ENCODE assay signal across 1 cellular context in the genomic region with DNA sequence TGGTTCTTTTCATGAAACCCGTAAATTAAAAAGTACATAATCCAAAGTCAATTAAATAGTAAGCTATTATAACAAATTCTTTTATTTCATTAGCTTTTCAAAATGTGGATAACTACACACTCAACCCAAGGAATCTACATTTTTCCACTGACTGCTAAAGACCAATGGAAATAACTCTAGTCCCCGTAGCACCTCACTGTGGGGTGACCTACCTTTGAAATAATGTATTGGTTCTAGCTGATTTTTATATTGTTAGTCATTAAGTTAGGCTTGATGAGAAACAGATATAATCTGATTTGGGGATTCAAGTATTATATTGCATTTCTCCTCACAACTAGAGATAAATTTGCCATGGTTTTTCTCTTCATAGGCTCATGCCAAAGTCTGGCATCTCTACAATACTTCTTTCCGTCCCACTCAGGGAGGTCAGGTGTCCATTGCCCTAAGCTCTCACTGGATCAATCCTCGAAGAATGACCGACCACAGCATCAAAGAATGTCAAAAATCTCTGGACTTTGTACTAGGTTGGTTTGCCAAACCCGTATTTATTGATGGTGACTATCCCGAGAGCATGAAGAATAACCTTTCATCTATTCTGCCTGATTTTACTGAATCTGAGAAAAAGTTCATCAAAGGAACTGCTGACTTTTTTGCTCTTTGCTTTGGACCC.
TF ChIP-seq lines count a peak whose summit lies in the region.

No MANE protein-coding gene starts in this region.

TF ChIP-seq in HepG2, 621 proteins besides CTCF, POLR2A, EP300 and RAD21 (continued from another document and continues in another):
- TF ChIP-seq ISL2 (CRISPR knock-in tag; IDR thresholded peaks at IDR 0.05) (0 out of 2 replicates have a peak, but pooled peaks have one; percentile 29), CCAR2 (optimal IDR thresholded peaks at IDR 0.05; ENCODE audit: low read depth, low read length) (no peak), GZF1 (CRISPR knock-in tag; IDR thresholded peaks at IDR 0.05) (peak; percentile 88; the same call in 1 of the 2 replicates), ZNF75D (CRISPR knock-in tag; IDR thresholded peaks at IDR 0.05; ENCODE audit: borderline replicate concordance) (no peak), NCOR1 (IDR thresholded peaks at IDR 0.05; ENCODE audit: borderline replicate concordance, low read length) (peak; percentile 69; the same call in 1 of the 2 replicates), NR2F6 (IDR thresholded peaks at IDR 0.05) (no peak), NR2F6 (CRISPR knock-in tag; IDR thresholded peaks at IDR 0.05) (no peak), ZMYM4 (CRISPR knock-in tag; IDR thresholded peaks at IDR 0.05) (peak; percentile 48; the same call in 1 of the 2 replicates), TOPORS (CRISPR knock-in tag; IDR thresholded peaks at IDR 0.05) (no peak), ZNF326 (CRISPR knock-in tag; IDR thresholded peaks at IDR 0.05; ENCODE audit: borderline replicate concordance) (no peak), TEAD3 (CRISPR knock-in tag; optimal IDR thresholded peaks at IDR 0.05; ENCODE audit: borderline replicate concordance) (peak; percentile 58), ZFP1 (CRISPR knock-in tag; IDR thresholded peaks at IDR 0.05) (no peak), TBX3 (IDR thresholded peaks at IDR 0.05; ENCODE audit: borderline replicate concordance) (no peak), HNF4A (CRISPR knock-in tag; IDR thresholded peaks at IDR 0.05) (peak; percentile 71), HNF4G (IDR thresholded peaks at IDR 0.05; ENCODE audit: borderline replicate concordance, low read depth, low read length) (peak; percentile 50; the same call in 1 of the 2 replicates), HNF4G (CRISPR knock-in tag; IDR thresholded peaks at IDR 0.05; ENCODE audit: borderline replicate concordance, low read depth) (no peak), NCOA2 (CRISPR knock-in tag; IDR thresholded peaks at IDR 0.05) (0 out of 2 replicates have a peak, but pooled peaks have one; percentile 27), EHMT2 (IDR thresholded peaks at IDR 0.05; ENCODE audit: borderline replicate concordance, low read depth, low read length) (peak; percentile 75; the same call in 1 of the 2 replicates), MED1 (CRISPR knock-in tag; IDR thresholded peaks at IDR 0.05) (0 out of 2 replicates have a peak, but pooled peaks have one; percentile 20), ZNF549 (CRISPR knock-in tag; IDR thresholded peaks at IDR 0.05) (no peak)
- TF ChIP-seq, protein P1, sequence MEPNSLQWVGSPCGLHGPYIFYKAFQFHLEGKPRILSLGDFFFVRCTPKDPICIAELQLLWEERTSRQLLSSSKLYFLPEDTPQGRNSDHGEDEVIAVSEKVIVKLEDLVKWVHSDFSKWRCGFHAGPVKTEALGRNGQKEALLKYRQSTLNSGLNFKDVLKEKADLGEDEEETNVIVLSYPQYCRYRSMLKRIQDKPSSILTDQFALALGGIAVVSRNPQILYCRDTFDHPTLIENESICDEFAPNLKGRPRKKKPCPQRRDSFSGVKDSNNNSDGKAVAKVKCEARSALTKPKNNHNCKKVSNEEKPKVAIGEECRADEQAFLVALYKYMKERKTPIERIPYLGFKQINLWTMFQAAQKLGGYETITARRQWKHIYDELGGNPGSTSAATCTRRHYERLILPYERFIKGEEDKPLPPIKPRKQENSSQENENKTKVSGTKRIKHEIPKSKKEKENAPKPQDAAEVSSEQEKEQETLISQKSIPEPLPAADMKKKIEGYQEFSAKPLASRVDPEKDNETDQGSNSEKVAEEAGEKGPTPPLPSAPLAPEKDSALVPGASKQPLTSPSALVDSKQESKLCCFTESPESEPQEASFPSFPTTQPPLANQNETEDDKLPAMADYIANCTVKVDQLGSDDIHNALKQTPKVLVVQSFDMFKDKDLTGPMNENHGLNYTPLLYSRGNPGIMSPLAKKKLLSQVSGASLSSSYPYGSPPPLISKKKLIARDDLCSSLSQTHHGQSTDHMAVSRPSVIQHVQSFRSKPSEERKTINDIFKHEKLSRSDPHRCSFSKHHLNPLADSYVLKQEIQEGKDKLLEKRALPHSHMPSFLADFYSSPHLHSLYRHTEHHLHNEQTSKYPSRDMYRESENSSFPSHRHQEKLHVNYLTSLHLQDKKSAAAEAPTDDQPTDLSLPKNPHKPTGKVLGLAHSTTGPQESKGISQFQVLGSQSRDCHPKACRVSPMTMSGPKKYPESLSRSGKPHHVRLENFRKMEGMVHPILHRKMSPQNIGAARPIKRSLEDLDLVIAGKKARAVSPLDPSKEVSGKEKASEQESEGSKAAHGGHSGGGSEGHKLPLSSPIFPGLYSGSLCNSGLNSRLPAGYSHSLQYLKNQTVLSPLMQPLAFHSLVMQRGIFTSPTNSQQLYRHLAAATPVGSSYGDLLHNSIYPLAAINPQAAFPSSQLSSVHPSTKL (CRISPR knock-in tag; IDR thresholded peaks at IDR 0.05), result peak; percentile 31; the same call in 1 of the 2 replicates
- TF ChIP-seq, protein P2, sequence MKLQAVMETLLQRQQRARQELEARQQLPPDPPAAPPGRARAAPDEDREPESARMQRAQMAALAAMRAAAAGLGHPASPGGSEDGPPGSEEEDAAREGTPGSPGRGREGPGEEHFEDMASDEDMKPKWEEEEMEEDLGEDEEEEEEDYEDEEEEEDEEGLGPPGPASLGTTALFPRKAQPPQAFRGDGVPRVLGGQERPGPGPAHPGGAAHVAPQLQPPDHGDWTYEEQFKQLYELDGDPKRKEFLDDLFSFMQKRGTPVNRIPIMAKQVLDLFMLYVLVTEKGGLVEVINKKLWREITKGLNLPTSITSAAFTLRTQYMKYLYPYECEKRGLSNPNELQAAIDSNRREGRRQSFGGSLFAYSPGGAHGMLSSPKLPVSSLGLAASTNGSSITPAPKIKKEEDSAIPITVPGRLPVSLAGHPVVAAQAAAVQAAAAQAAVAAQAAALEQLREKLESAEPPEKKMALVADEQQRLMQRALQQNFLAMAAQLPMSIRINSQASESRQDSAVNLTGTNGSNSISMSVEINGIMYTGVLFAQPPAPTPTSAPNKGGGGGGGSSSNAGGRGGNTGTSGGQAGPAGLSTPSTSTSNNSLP (IDR thresholded peaks at IDR 0.05; ENCODE audit: low read depth, low read length), result 0 out of 2 replicates have a peak, but pooled peaks have one; percentile 25
- TF ChIP-seq, protein P3, sequence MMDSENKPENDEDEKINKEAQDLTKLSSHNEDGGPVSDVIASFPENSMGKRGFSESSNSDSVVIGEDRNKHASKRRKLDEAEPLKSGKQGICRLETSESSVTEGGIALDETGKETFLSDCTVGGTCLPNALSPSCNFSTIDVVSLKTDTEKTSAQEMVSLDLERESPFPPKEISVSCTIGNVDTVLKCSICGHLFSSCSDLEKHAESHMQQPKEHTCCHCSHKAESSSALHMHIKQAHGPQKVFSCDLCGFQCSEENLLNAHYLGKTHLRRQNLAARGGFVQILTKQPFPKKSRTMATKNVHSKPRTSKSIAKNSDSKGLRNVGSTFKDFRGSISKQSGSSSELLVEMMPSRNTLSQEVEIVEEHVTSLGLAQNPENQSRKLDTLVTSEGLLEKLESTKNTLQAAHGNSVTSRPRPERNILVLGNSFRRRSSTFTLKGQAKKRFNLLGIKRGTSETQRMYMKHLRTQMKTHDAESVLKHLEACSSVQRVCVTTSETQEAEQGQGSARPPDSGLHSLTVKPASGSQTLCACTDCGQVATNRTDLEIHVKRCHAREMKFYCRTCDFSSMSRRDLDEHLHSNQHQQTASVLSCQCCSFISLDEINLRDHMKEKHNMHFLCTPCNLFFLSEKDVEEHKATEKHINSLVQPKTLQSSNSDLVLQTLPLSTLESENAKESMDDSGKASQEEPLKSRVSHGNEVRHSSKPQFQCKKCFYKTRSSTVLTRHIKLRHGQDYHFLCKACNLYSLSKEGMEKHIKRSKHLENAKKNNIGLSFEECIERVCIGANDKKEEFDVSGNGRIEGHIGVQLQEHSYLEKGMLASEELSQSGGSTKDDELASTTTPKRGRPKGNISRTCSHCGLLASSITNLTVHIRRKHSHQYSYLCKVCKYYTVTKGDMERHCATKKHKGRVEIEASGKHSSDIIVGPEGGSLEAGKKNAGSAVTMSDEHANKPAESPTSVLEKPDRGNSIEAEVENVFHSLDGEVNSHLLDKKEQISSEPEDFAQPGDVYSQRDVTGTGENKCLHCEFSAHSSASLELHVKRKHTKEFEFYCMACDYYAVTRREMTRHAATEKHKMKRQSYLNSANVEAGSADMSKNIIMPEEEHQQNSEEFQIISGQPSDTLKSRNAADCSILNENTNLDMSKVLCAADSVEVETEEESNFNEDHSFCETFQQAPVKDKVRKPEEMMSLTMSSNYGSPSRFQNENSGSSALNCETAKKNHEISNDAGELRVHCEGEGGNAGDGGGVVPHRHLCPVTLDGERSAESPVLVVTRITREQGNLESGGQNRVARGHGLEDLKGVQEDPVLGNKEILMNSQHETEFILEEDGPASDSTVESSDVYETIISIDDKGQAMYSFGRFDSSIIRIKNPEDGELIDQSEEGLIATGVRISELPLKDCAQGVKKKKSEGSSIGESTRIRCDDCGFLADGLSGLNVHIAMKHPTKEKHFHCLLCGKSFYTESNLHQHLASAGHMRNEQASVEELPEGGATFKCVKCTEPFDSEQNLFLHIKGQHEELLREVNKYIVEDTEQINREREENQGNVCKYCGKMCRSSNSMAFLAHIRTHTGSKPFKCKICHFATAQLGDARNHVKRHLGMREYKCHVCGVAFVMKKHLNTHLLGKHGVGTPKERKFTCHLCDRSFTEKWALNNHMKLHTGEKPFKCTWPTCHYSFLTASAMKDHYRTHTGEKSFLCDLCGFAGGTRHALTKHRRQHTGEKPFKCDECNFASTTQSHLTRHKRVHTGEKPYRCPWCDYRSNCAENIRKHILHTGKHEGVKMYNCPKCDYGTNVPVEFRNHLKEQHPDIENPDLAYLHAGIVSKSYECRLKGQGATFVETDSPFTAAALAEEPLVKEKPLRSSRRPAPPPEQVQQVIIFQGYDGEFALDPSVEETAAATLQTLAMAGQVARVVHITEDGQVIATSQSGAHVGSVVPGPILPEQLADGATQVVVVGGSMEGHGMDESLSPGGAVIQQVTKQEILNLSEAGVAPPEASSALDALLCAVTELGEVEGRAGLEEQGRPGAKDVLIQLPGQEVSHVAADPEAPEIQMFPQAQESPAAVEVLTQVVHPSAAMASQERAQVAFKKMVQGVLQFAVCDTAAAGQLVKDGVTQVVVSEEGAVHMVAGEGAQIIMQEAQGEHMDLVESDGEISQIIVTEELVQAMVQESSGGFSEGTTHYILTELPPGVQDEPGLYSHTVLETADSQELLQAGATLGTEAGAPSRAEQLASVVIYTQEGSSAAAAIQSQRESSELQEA (CRISPR knock-in tag; IDR thresholded peaks at IDR 0.05; ENCODE audit: not compliant biosample characterization), result no peak
- TF ChIP-seq, protein P4, sequence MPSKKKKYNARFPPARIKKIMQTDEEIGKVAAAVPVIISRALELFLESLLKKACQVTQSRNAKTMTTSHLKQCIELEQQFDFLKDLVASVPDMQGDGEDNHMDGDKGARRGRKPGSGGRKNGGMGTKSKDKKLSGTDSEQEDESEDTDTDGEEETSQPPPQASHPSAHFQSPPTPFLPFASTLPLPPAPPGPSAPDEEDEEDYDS (CRISPR knock-in tag; IDR thresholded peaks at IDR 0.05), result no peak
- TF ChIP-seq, protein P5, sequence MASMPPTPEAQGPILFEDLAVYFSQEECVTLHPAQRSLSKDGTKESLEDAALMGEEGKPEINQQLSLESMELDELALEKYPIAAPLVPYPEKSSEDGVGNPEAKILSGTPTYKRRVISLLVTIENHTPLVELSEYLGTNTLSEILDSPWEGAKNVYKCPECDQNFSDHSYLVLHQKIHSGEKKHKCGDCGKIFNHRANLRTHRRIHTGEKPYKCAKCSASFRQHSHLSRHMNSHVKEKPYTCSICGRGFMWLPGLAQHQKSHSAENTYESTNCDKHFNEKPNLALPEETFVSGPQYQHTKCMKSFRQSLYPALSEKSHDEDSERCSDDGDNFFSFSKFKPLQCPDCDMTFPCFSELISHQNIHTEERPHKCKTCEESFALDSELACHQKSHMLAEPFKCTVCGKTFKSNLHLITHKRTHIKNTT (CRISPR knock-in tag; IDR thresholded peaks at IDR 0.05), result no peak
- TF ChIP-seq, protein P6, sequence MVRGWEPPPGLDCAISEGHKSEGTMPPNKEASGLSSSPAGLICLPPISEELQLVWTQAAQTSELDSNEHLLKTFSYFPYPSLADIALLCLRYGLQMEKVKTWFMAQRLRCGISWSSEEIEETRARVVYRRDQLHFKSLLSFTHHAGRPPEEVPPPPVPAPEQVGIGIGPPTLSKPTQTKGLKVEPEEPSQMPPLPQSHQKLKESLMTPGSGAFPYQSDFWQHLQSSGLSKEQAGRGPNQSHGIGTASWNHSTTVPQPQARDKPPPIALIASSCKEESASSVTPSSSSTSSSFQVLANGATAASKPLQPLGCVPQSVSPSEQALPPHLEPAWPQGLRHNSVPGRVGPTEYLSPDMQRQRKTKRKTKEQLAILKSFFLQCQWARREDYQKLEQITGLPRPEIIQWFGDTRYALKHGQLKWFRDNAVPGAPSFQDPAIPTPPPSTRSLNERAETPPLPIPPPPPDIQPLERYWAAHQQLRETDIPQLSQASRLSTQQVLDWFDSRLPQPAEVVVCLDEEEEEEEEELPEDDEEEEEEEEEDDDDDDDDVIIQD (CRISPR knock-in tag; IDR thresholded peaks at IDR 0.05; ENCODE audit: low read depth), result peak; percentile 22; the same call in 1 of the 2 replicates
- TF ChIP-seq, protein P7, sequence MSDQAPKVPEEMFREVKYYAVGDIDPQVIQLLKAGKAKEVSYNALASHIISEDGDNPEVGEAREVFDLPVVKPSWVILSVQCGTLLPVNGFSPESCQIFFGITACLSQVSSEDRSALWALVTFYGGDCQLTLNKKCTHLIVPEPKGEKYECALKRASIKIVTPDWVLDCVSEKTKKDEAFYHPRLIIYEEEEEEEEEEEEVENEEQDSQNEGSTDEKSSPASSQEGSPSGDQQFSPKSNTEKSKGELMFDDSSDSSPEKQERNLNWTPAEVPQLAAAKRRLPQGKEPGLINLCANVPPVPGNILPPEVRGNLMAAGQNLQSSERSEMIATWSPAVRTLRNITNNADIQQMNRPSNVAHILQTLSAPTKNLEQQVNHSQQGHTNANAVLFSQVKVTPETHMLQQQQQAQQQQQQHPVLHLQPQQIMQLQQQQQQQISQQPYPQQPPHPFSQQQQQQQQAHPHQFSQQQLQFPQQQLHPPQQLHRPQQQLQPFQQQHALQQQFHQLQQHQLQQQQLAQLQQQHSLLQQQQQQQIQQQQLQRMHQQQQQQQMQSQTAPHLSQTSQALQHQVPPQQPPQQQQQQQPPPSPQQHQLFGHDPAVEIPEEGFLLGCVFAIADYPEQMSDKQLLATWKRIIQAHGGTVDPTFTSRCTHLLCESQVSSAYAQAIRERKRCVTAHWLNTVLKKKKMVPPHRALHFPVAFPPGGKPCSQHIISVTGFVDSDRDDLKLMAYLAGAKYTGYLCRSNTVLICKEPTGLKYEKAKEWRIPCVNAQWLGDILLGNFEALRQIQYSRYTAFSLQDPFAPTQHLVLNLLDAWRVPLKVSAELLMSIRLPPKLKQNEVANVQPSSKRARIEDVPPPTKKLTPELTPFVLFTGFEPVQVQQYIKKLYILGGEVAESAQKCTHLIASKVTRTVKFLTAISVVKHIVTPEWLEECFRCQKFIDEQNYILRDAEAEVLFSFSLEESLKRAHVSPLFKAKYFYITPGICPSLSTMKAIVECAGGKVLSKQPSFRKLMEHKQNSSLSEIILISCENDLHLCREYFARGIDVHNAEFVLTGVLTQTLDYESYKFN (CRISPR knock-in tag; conservative IDR thresholded peaks at IDR 0.05), result 0 out of 2 replicates have a peak, but pooled peaks have one; percentile 26
